Comparison of ENCODE assay signal across 8 cellular contexts in the genomic region with DNA sequence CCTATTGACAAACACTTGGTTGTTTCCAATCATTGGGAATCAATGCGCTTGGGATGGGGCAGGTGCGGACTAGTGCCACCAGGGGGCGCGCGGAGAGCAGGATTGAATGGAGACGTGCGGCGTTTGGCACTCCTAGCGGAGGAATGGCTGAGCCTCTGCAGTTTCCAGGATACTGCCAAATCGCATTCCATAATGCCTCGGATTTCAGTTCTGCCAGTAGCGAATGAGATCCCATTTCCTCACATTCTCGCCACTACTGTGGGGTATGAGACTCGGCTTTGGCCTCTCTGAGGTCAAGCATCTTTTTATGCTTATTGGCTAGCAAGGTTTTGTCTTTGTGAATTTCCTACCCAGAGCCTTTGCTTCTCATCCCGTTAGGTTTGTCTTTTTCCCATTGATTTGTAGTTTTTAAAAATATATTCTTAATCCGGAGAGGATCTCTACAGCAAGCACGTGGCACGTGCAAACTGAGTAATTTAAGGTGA. TPM values are rescaled to one million over a fixed set of nuclear protein-coding genes. Genes with fewer than 3 reads are reported as not detected.
DNase-seq lines count a peak whose midpoint lies in the region; FAIRE-seq and TF ChIP-seq lines count a peak whose summit lies in the region.

No MANE protein-coding gene starts in this region.

- no peaks in the 10 kb centered on the region for H3K36me3 ChIP-seq in SJSA1
- no peaks in the 10 kb centered on the region for H3K36me3 ChIP-seq in vagina

- TF ChIP-seq CTCF in glutamatergic neuron (IDR thresholded peaks at IDR 0.05; ENCODE audit: partially characterized antibody, unreplicated experiment) (peak; percentile 86), vagina (IDR thresholded peaks at IDR 0.05) (peak; percentile 80 to 98 (median 94))

- H3K36me3 Mint-ChIP-seq in glutamatergic neuron (ENCODE audit: unreplicated experiment), result no peaks in the 10 kb centered on the region

- no peaks in the 10 kb centered on the region for H3K9me3 Mint-ChIP-seq in glutamatergic neuron (ENCODE audit: unreplicated experiment)

- H3K27ac ChIP-seq in SJSA1 (no peak overlapping the region), vagina (no peak overlapping the region)

- no peaks in the 10 kb centered on the region for H3K4me1 ChIP-seq in SJSA1 (replicated peaks)
- no peaks in the 10 kb centered on the region for H3K4me1 ChIP-seq in vagina

- no peaks in the 10 kb centered on the region for H3K9me3 ChIP-seq in SJSA1 (replicated peaks)
- H3K9me3 ChIP-seq in vagina, result no peaks in the 10 kb centered on the region

- no peak overlapping the region for H3K4me3 Mint-ChIP-seq in glutamatergic neuron (ENCODE audit: unreplicated experiment)

- intact Hi-C loops in posterior vena cava (cut with DNase I) (loop anchor here in 1 of 2 donors (5.0 kb wide), 1 partner anchor 121 kb away; no protein-coding TSS in a partner anchor), vagina (cut with DNase I) (loop anchor here (5.0 kb wide), 1 partner anchor 121 kb away; no protein-coding TSS in a partner anchor)

- H3K4me1 Mint-ChIP-seq in glutamatergic neuron (ENCODE audit: low read depth, unreplicated experiment), result no peaks in the 10 kb centered on the region

- H3K27me3 Mint-ChIP-seq in glutamatergic neuron (ENCODE audit: unreplicated experiment), result no peaks in the 10 kb centered on the region

- H3K27me3 ChIP-seq in SJSA1 (replicated peaks), result no peaks in the 10 kb centered on the region
- H3K27me3 ChIP-seq in vagina, result no peaks in the 10 kb centered on the region

- H3K4me3 ChIP-seq in SJSA1 (no peak overlapping the region), vagina (no peak overlapping the region)

- no peak overlapping the region for H3K27ac Mint-ChIP-seq in glutamatergic neuron (ENCODE audit: unreplicated experiment)

- no peak for TF ChIP-seq POLR2A in vagina (IDR thresholded peaks at IDR 0.05)

- FAIRE-seq in GM19239 (lab: Jason Lieb, UNC), result peak; percentile 26

- DNase-seq in AML-193 (lab: John Stamatoyannopoulos, UW), result peak; percentile 22 to 47
- DNase-seq in GM19239 (ENCODE audit: insufficient read length, low spot score), result peak; percentile 50
- peak; percentile 9 for DNase-seq in KG1 (lab: John Stamatoyannopoulos, UW)
- DNase-seq in SJSA1 (ENCODE audit: low read depth in 1 of 2, low spot score in 2 of 2), result peak; percentile 14 to 65
- peak; percentile 69 for DNase-seq in activated naive CD4-positive, alpha-beta T cell treated with anti-CD3 and anti-CD28 coated beads, Interleukin-2, amount 50 U/mL, for 16 hours
- peak; percentile 83 for DNase-seq in glutamatergic neuron
- peak; percentile 96 for DNase-seq in posterior vena cava (ENCODE audit: low spot score)
- no peak for DNase-seq in vagina (ENCODE audit: extremely low spot score in 2 of 2)

RNA-seq across cellular contexts. Expression of a gene that starts 28.7 kb away (rescaled TPM):
- not detected in 2 replicates for total RNA-seq in SJSA1 (2014; rRNA removed; shearing (Covaris generic))
- not detected for total RNA-seq in glutamatergic neuron (ENCODE audit: unreplicated experiment)
- total RNA-seq in posterior vena cava, result not detected
- not detected for total RNA-seq in vagina

Comparison
In these comparisons a context has a peak if more than half of its experiments do, and no peak if none do; other contexts are left out.
1. DNase-seq: peak in AML-193 (2 of 2), GM19239 (single experiment), KG1 (single experiment), SJSA1 (2 of 2), activated naive CD4-positive, alpha-beta T cell treated with anti-CD3 and anti-CD28 coated beads, Interleukin-2, amount 50 U/mL, for 16 hours (single experiment), glutamatergic neuron (single experiment) and posterior vena cava (single experiment); none in vagina (0 of 2).